In the genomic region with DNA sequence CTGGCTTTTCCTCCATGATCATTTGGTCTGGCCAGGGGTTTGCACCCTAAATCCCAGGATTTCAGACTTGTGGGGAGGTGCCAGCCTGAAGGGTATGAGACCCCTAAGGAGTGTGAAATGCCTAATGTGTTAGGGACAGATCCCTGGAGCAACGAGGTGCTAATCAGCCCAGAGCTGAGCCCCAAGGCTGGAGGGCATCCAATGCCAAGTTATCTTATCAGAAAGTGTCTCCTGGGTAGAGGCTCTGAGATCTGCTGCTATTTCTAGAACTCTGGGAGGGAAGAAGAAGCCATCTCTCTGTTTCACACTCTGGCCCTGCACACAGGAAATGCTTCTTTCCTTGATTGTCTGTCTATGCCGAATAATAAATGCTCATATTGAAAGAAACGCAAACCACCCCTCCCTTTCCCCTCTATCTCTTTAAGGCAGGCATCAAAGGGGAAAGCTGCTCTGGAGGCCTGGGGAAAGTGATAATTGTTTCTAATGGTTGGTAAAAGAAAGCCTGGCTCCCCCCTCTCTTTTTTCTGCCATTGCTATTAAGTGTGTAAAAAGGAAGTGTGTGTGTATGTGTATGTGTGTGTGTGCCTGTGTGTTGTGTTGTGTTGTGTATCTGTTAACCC, we compare ENCODE assay signal across 11 cellular contexts.
"Had no signal": no experiment of that assay in that cellular context is flagged by ENCODE, and none has a peak within 500 bp of the region (broad histone marks: within the 10 kb centered on the region; RNA-seq: fewer than 3 reads in every experiment).

No MANE protein-coding gene starts in this region.

- H3K27ac Mint-ChIP-seq: activated CD4-positive, alpha-beta memory T cell treated with anti-CD3 and anti-CD28 coated beads for 36 hours; nephron progenitor cell had no signal

- H3K4me1 ChIP-seq: parathyroid adenoma had no signal

- H3K36me3 ChIP-seq: tibial nerve had no signal

- H3K27me3 Mint-ChIP-seq: activated CD4-positive, alpha-beta memory T cell treated with anti-CD3 and anti-CD28 coated beads for 36 hours had no signal

- H3K79me2 ChIP-seq: parathyroid adenoma had no signal

- H3K9me3 Mint-ChIP-seq: activated CD4-positive, alpha-beta memory T cell treated with anti-CD3 and anti-CD28 coated beads for 36 hours; nephron progenitor cell had no signal

- H3K4me3 Mint-ChIP-seq: activated CD4-positive, alpha-beta memory T cell treated with anti-CD3 and anti-CD28 coated beads for 36 hours; nephron progenitor cell had no signal

- H3K4me3 ChIP-seq: coronary artery, skin epidermis, tibial nerve had no signal

- H3K27me3 ChIP-seq: tibial nerve had no signal

- H2AFZ ChIP-seq: parathyroid adenoma had no signal

- H3K36me3 Mint-ChIP-seq: activated CD4-positive, alpha-beta memory T cell treated with anti-CD3 and anti-CD28 coated beads for 36 hours had no signal

- H3K27ac ChIP-seq: coronary artery, epithelial cell of prostate, parathyroid adenoma, tibial nerve had no signal

- H3K9ac ChIP-seq: parathyroid adenoma had no signal

- H3K9me3 ChIP-seq: tibial nerve had no signal

- DNase-seq: activated CD4-positive, alpha-beta memory T cell treated with anti-CD3 and anti-CD28 coated beads for 36 hours; activated CD4-positive, alpha-beta T cell treated with anti-CD3 and anti-CD28 coated beads for 1 hour; caudate nucleus; effector CD8-positive, alpha-beta T cell; nephron progenitor cell; retina had no signal
